9 cellular contexts compared by ENCODE assay signal in genomic region chr21:37006243-37006520, GRCh38. TPM values are rescaled to one million over a fixed set of nuclear protein-coding genes. Genes with fewer than 3 reads are reported as not detected.
DNase-seq lines count a peak whose midpoint lies in the region; ATAC-seq, FAIRE-seq and TF ChIP-seq lines count a peak whose summit lies in the region.
"Had no signal": no experiment of that assay in that cellular context is flagged by ENCODE, and none has a peak within 500 bp of the region (broad histone marks: within the 10 kb centered on the region; RNA-seq: fewer than 3 reads in every experiment).

No MANE protein-coding gene starts in this region.

- no peaks in the 10 kb centered on the region for H4K20me1 ChIP-seq in astrocyte (ENCODE audit: insufficient read depth, low read length)

- no peak for ATAC-seq in HG03025 (IDR thresholded peaks at IDR 0.05; ENCODE audit: low FRiP score, unreplicated experiment)

- H3K27ac Mint-ChIP-seq in activated CD4-positive, alpha-beta T cell treated with anti-CD3 and anti-CD28 coated beads, Interleukin-2, amount 10 ng/mL, durations not matched to agents 7 days and 5 days: no peak overlapping the region
- H3K27ac Mint-ChIP-seq in astrocyte (ENCODE audit: unreplicated experiment): no peak overlapping the region

- CTCF ChIA-PET in activated CD4-positive, alpha-beta T cell treated with anti-CD3 and anti-CD28 coated beads, Interleukin-2, amount 10 ng/mL, durations not matched to agents 7 days and 5 days (lab: Charles Lee): interaction anchor here (1.5 to 1.6 kb wide), 2 partner anchors 16 to 19 kb away, joined by 3 to 6 read pairs; no protein-coding TSS in a partner anchor

- H3K9me3 Mint-ChIP-seq in activated CD4-positive, alpha-beta T cell treated with anti-CD3 and anti-CD28 coated beads, Interleukin-2, amount 10 ng/mL, durations not matched to agents 7 days and 5 days: no peaks in the 10 kb centered on the region
- H3K9me3 Mint-ChIP-seq in astrocyte (ENCODE audit: unreplicated experiment): no peaks in the 10 kb centered on the region

- H3K4me3 Mint-ChIP-seq in activated CD4-positive, alpha-beta T cell treated with anti-CD3 and anti-CD28 coated beads, Interleukin-2, amount 10 ng/mL, durations not matched to agents 7 days and 5 days: peak overlapping the region; percentile 38
- H3K4me3 Mint-ChIP-seq in astrocyte (ENCODE audit: unreplicated experiment): peak overlapping the region; percentile 54

- H3K27me3 ChIP-seq in astrocyte (ENCODE audit: insufficient read depth, low read length) (peaks cover 15% of the 10 kb centered on the region), kidney epithelial cell (ENCODE audit: control insufficient read depth, insufficient read depth, low read length) (peaks cover 15% of the 10 kb centered on the region), subcutaneous abdominal adipose tissue (ENCODE audit: control insufficient read depth in 5 of 5, insufficient read depth in 4 of 5, low read length in 5 of 5) (peaks cover 8 to 21% (median 19%) of the 10 kb centered on the region in 5 donors)

- FAIRE-seq in astrocyte (lab: Jason Lieb, UNC): no peak

- H3K27ac ChIP-seq in astrocyte (ENCODE audit: low read depth, low read length): no peak overlapping the region
- no peak overlapping the region for H3K27ac ChIP-seq in subcutaneous abdominal adipose tissue (ENCODE audit: low read depth, low read length)

- H3K36me3 ChIP-seq in astrocyte (ENCODE audit: insufficient read depth, low read length) (no peaks in the 10 kb centered on the region), kidney epithelial cell (ENCODE audit: control insufficient read depth, insufficient read depth, low read length) (no peaks in the 10 kb centered on the region), subcutaneous abdominal adipose tissue (ENCODE audit: control insufficient read depth in 5 of 5, insufficient read depth in 5 of 5, low read length in 5 of 5) (no peaks in the 10 kb centered on the region)

- H3K79me2 ChIP-seq in astrocyte (ENCODE audit: insufficient read depth, low read length): no peaks in the 10 kb centered on the region

- no peaks in the 10 kb centered on the region for H3K36me3 Mint-ChIP-seq in activated CD4-positive, alpha-beta T cell treated with anti-CD3 and anti-CD28 coated beads, Interleukin-2, amount 10 ng/mL, durations not matched to agents 7 days and 5 days (ENCODE audit: low read depth)
- no peaks in the 10 kb centered on the region for H3K36me3 Mint-ChIP-seq in astrocyte (ENCODE audit: low read depth, unreplicated experiment)

- H3K4me3 ChIP-seq in astrocyte (ENCODE audit: insufficient read depth, low read depth, low read length) (peak overlapping the region; percentile 33), kidney epithelial cell (ENCODE audit: low read depth, low read length) (peak overlapping the region; percentile 41), subcutaneous abdominal adipose tissue (ENCODE audit: low read depth in 1 of 5, low read length in 5 of 5) (peak overlapping the region in 3 of 5 donors; percentile 20 to 63 (median 47))

- TF ChIP-seq CTCF in astrocyte (IDR thresholded peaks at IDR 0.05; ENCODE audit: insufficient read depth, low read depth, low read length) (no peak), kidney epithelial cell (IDR thresholded peaks at IDR 0.05; ENCODE audit: insufficient read depth, low read length, poor library complexity, severe bottlenecking) (no peak)

- peak overlapping the region; percentile 69 for H2AFZ ChIP-seq in astrocyte (ENCODE audit: low read depth, low read length)

- peaks cover 19% of the 10 kb centered on the region for H3K27me3 Mint-ChIP-seq in activated CD4-positive, alpha-beta T cell treated with anti-CD3 and anti-CD28 coated beads, Interleukin-2, amount 10 ng/mL, durations not matched to agents 7 days and 5 days
- H3K27me3 Mint-ChIP-seq in astrocyte (ENCODE audit: low read depth, unreplicated experiment): peaks cover 23% of the 10 kb centered on the region

- H3K4me1 ChIP-seq in astrocyte (ENCODE audit: insufficient read depth, low read length): no peaks in the 10 kb centered on the region
- peaks cover 2 to 23% (median 22%) of the 10 kb centered on the region in 5 donors for H3K4me1 ChIP-seq in subcutaneous abdominal adipose tissue (ENCODE audit: control insufficient read depth in 5 of 5, insufficient read depth in 5 of 5, low read length in 5 of 5)

- no peak for DNase-seq in activated CD4-positive, alpha-beta T cell treated with anti-CD3 and anti-CD28 coated beads, Interleukin-2, amount 10 ng/mL, durations not matched to agents 7 days and 5 days
- DNase-seq in activated CD4-positive, alpha-beta T cell treated with anti-CD3 and anti-CD28 coated beads for 4 hours: no peak
- DNase-seq in astrocyte (ENCODE audit: low read depth) (no peak), kidney epithelial cell (ENCODE audit: low read depth) (no peak), UCSD-AML1 (lab: John Stamatoyannopoulos, UW; ENCODE audit: unreplicated experiment) (no peak), GOT3 (lab: John Stamatoyannopoulos, UW) (no peak)
- DNase-seq: ACHN had no signal

- peaks cover 25% of the 10 kb centered on the region for H3K4me1 Mint-ChIP-seq in activated CD4-positive, alpha-beta T cell treated with anti-CD3 and anti-CD28 coated beads, Interleukin-2, amount 10 ng/mL, durations not matched to agents 7 days and 5 days
- H3K4me1 Mint-ChIP-seq in astrocyte (ENCODE audit: low read depth, unreplicated experiment): no peaks in the 10 kb centered on the region

- POLR2A ChIA-PET in activated CD4-positive, alpha-beta T cell treated with anti-CD3 and anti-CD28 coated beads, Interleukin-2, amount 10 ng/mL, durations not matched to agents 7 days and 5 days (lab: Charles Lee): no interaction called here

- no peak overlapping the region for H3K9ac ChIP-seq in astrocyte (ENCODE audit: low read length)
- H3K9ac ChIP-seq in subcutaneous abdominal adipose tissue (ENCODE audit: low read length in 5 of 5): no peak overlapping the region

- H3K4me2 ChIP-seq in astrocyte (ENCODE audit: low read length): peak overlapping the region; percentile 86

- H3K9me3 ChIP-seq in astrocyte (ENCODE audit: insufficient read depth, low read depth, low read length) (no peaks in the 10 kb centered on the region), subcutaneous abdominal adipose tissue (ENCODE audit: control insufficient read depth in 5 of 5, low read length in 5 of 5) (no peaks in the 10 kb centered on the region)

RNA-seq across cellular contexts. Expression of gene RIPPLY3, which starts 0.3 kb away (rescaled TPM):
- under 1 TPM in 1 of 2 experiments, not detected in 1; 0.17 TPM for total RNA-seq in activated CD4-positive, alpha-beta T cell treated with anti-CD3 and anti-CD28 coated beads, Interleukin-2, amount 10 ng/mL, durations not matched to agents 7 days and 5 days
- not detected in 2 replicates for total RNA-seq in astrocyte
- 0.48 and 0.92 TPM in 2 replicates for total RNA-seq in kidney epithelial cell

RNA-seq across cellular contexts. Expression of gene HLCS, which starts 39.7 kb away (rescaled TPM):
- 10 to 100 TPM; 15.8 to 15.9 TPM for total RNA-seq in activated CD4-positive, alpha-beta T cell treated with anti-CD3 and anti-CD28 coated beads, Interleukin-2, amount 10 ng/mL, durations not matched to agents 7 days and 5 days
- total RNA-seq in astrocyte: 20.9 and 24.3 TPM in 2 replicates
- 26.7 and 38.2 TPM in 2 replicates for total RNA-seq in kidney epithelial cell
